ENCODE assay signal across 10 cellular contexts in genomic region chr2:79855264-79856006, GRCh38.
DNase-seq lines count a peak whose midpoint lies in the region; TF ChIP-seq lines count a peak whose summit lies in the region.
"Had no signal": no experiment of that assay in that cellular context is flagged by ENCODE, and none has a peak within 500 bp of the region (broad histone marks: within the 10 kb centered on the region; RNA-seq: fewer than 3 reads in every experiment).

No MANE protein-coding gene starts in this region.

- no peaks in the 10 kb centered on the region for H3K36me3 ChIP-seq in Karpas-422 (ENCODE audit: insufficient read depth, low read length)
- no peaks in the 10 kb centered on the region for H3K36me3 ChIP-seq in left ventricle myocardium inferior

- H3K36me3 Mint-ChIP-seq in brain (peaks cover 10% of the 10 kb centered on the region), nephron (ENCODE audit: low read depth) (no peaks in the 10 kb centered on the region)
- H3K36me3 Mint-ChIP-seq in activated T-helper 2 cell treated with anti-CD3 and anti-CD28 coated beads, Interferon-gamma antibody, Interleukin-2, Interleukin-4, amounts not matched to agents 10 μg/mL and 5 μg/mL and 100 μg/mL, durations not matched to agents 14 hours and 24 hours and 36 hours (ENCODE audit: low read depth) = no peaks in the 10 kb centered on the region

- H4K20me1 ChIP-seq in Karpas-422 (ENCODE audit: insufficient read depth, low read depth, low read length) = no peaks in the 10 kb centered on the region

- H2AFZ ChIP-seq in Karpas-422 (ENCODE audit: low read length) = no peak overlapping the region

- TF ChIP-seq CTCF in brain (conservative IDR thresholded peaks at IDR 0.05) = peak; percentile 43 to 65
- TF ChIP-seq CTCF in nephron (IDR thresholded peaks at IDR 0.05; ENCODE audit: unreplicated experiment in 3 of 3) = peak in 2 of 3 experiments; percentile 24 to 44
- no peak for TF ChIP-seq CTCF in left ventricle myocardium inferior (IDR thresholded peaks at IDR 0.05; ENCODE audit: borderline replicate concordance)

- H3K27me3 ChIP-seq in Karpas-422 (ENCODE audit: low read length) = no peaks in the 10 kb centered on the region
- H3K27me3 ChIP-seq in left ventricle myocardium inferior (ENCODE audit: low read depth) = peaks cover 13% of the 10 kb centered on the region

- no peaks in the 10 kb centered on the region for H3K9me2 ChIP-seq in Karpas-422 (replicated peaks; ENCODE audit: insufficient read depth, low read length)

- H3K9me3 ChIP-seq in Karpas-422 (ENCODE audit: low read length) (no peaks in the 10 kb centered on the region), left ventricle myocardium inferior (replicated peaks) (no peaks in the 10 kb centered on the region)

- H3K4me3 ChIP-seq in Karpas-422 (ENCODE audit: low read length) (no peak overlapping the region), left ventricle myocardium inferior (no peak overlapping the region)
- H3K4me3 ChIP-seq: K562 had no signal

- no peak overlapping the region for H3K4me3 Mint-ChIP-seq in brain
- no peak overlapping the region for H3K4me3 Mint-ChIP-seq in nephron
- no peak overlapping the region for H3K4me3 Mint-ChIP-seq in activated T-helper 2 cell treated with anti-CD3 and anti-CD28 coated beads, Interferon-gamma antibody, Interleukin-2, Interleukin-4, amounts not matched to agents 10 μg/mL and 5 μg/mL and 100 μg/mL, durations not matched to agents 14 hours and 24 hours and 36 hours (ENCODE audit: low read depth)
- H3K4me3 Mint-ChIP-seq: activated B cell treated with CpG ODN at 0.5 μM for 24 hours had no signal

- H3K4me1 Mint-ChIP-seq in brain (peaks cover 23% of the 10 kb centered on the region), nephron (peaks cover 3% of the 10 kb centered on the region)
- no peaks in the 10 kb centered on the region for H3K4me1 Mint-ChIP-seq in activated T-helper 2 cell treated with anti-CD3 and anti-CD28 coated beads, Interferon-gamma antibody, Interleukin-2, Interleukin-4, amounts not matched to agents 10 μg/mL and 5 μg/mL and 100 μg/mL, durations not matched to agents 14 hours and 24 hours and 36 hours (ENCODE audit: low read depth)
- H3K4me1 Mint-ChIP-seq: activated B cell treated with CpG ODN at 0.5 μM for 24 hours had no signal

- no peak overlapping the region for H3K27ac ChIP-seq in Karpas-422 (ENCODE audit: low read length)
- H3K27ac ChIP-seq in left ventricle myocardium inferior (replicated peaks) = no peak overlapping the region

- H3K9ac ChIP-seq in Karpas-422 (ENCODE audit: low read length) = no peak overlapping the region

- peak overlapping the region in 3 of 5 experiments; percentile 18 to 72 (median 52) for H3K27ac Mint-ChIP-seq in brain
- no peak overlapping the region for H3K27ac Mint-ChIP-seq in nephron
- no peak overlapping the region for H3K27ac Mint-ChIP-seq in activated T-helper 2 cell treated with anti-CD3 and anti-CD28 coated beads, Interferon-gamma antibody, Interleukin-2, Interleukin-4, amounts not matched to agents 10 μg/mL and 5 μg/mL and 100 μg/mL, durations not matched to agents 14 hours and 24 hours and 36 hours
- H3K27ac Mint-ChIP-seq: activated B cell treated with CpG ODN at 0.5 μM for 24 hours had no signal

- no peak overlapping the region for H3K4me2 ChIP-seq in Karpas-422 (ENCODE audit: low read depth, low read length, poor library complexity, severe bottlenecking)

- H3K4me1 ChIP-seq in Karpas-422 (ENCODE audit: low read length) (no peaks in the 10 kb centered on the region), left ventricle myocardium inferior (no peaks in the 10 kb centered on the region)

- peak; percentile 24 for DNase-seq in COLO668 (lab: John Stamatoyannopoulos, UW; ENCODE audit: unreplicated experiment)
- peak; percentile 51 for DNase-seq in Karpas-422
- DNase-seq in ureter (ENCODE audit: low spot score) = no peak
- DNase-seq in activated T-helper 2 cell treated with anti-CD3 and anti-CD28 coated beads, Interferon-gamma antibody, Interleukin-2, Interleukin-4, amounts not matched to agents 10 μg/mL and 5 μg/mL and 100 μg/mL, durations not matched to agents 14 hours and 24 hours and 36 hours (ENCODE audit: low spot score) = no peak
- no peak for DNase-seq in left ventricle myocardium inferior
- no peak for DNase-seq in activated CD4-positive, CD25-positive, alpha-beta regulatory T cell (lab: John Stamatoyannopoulos, UW)
- DNase-seq: activated B cell treated with CpG ODN at 0.5 μM for 24 hours had no signal

- intact Hi-C loops in activated T-helper 2 cell treated with anti-CD3 and anti-CD28 coated beads, Interferon-gamma antibody, Interleukin-2, Interleukin-4, amounts not matched to agents 10 μg/mL and 5 μg/mL and 100 μg/mL, durations not matched to agents 14 hours and 24 hours and 36 hours (cut with micrococcal nuclease) = no loop called here
- intact Hi-C loops in left ventricle myocardium inferior (cut with micrococcal nuclease) = no loop called here

- no peaks in the 10 kb centered on the region for H3K9me3 Mint-ChIP-seq in brain
- no peaks in the 10 kb centered on the region for H3K9me3 Mint-ChIP-seq in nephron
- peaks cover 9% of the 10 kb centered on the region for H3K9me3 Mint-ChIP-seq in activated T-helper 2 cell treated with anti-CD3 and anti-CD28 coated beads, Interferon-gamma antibody, Interleukin-2, Interleukin-4, amounts not matched to agents 10 μg/mL and 5 μg/mL and 100 μg/mL, durations not matched to agents 14 hours and 24 hours and 36 hours
- H3K9me3 Mint-ChIP-seq: activated B cell treated with CpG ODN at 0.5 μM for 24 hours had no signal

- H3K27me3 Mint-ChIP-seq in brain (no peaks in the 10 kb centered on the region), nephron (ENCODE audit: low read depth) (peaks cover 4% of the 10 kb centered on the region)
- H3K27me3 Mint-ChIP-seq in activated T-helper 2 cell treated with anti-CD3 and anti-CD28 coated beads, Interferon-gamma antibody, Interleukin-2, Interleukin-4, amounts not matched to agents 10 μg/mL and 5 μg/mL and 100 μg/mL, durations not matched to agents 14 hours and 24 hours and 36 hours (ENCODE audit: low read depth) = no peaks in the 10 kb centered on the region
- H3K27me3 Mint-ChIP-seq: activated B cell treated with CpG ODN at 0.5 μM for 24 hours had no signal

- no peaks in the 10 kb centered on the region for H3K79me2 ChIP-seq in Karpas-422 (ENCODE audit: low read length)

Comparison
In these comparisons a context has a peak if more than half of its experiments do, and no peak if none do; other contexts are left out.
1. DNase-seq: peak in COLO668 (single experiment) and Karpas-422 (single experiment); none in ureter (single experiment), activated T-helper 2 cell treated with anti-CD3 and anti-CD28 coated beads, Interferon-gamma antibody, Interleukin-2, Interleukin-4, amounts not matched to agents 10 μg/mL and 5 μg/mL and 100 μg/mL, durations not matched to agents 14 hours and 24 hours and 36 hours (single experiment), left ventricle myocardium inferior (single experiment) and activated CD4-positive, CD25-positive, alpha-beta regulatory T cell (0 of 4).
2. H3K27ac Mint-ChIP-seq: peak in brain (3 of 5); none in nephron (0 of 3) and activated T-helper 2 cell treated with anti-CD3 and anti-CD28 coated beads, Interferon-gamma antibody, Interleukin-2, Interleukin-4, amounts not matched to agents 10 μg/mL and 5 μg/mL and 100 μg/mL, durations not matched to agents 14 hours and 24 hours and 36 hours (single experiment).